1 cellular context compared by ENCODE assay signal in genomic region chr2:54626884-54627283, GRCh38.
TF ChIP-seq lines count a peak whose summit lies in the region.

No MANE protein-coding gene starts in this region.

TF ChIP-seq in HepG2, 621 proteins besides CTCF, POLR2A, EP300 and RAD21:
- TF ChIP-seq RFX5 (IDR thresholded peaks at IDR 0.05; ENCODE audit: low read depth, low read length) (peak; percentile 74), ZNF281 (CRISPR knock-in tag; IDR thresholded peaks at IDR 0.05; ENCODE audit: borderline replicate concordance) (no peak), JARID2 (CRISPR knock-in tag; IDR thresholded peaks at IDR 0.05; ENCODE audit: insufficient replicate concordance) (no peak), TARDBP (CRISPR knock-in tag; IDR thresholded peaks at IDR 0.05) (0 out of 2 replicates have a peak, but pooled peaks have one; percentile 26), BRF2 (CRISPR knock-in tag; IDR thresholded peaks at IDR 0.05) (0 out of 2 replicates have a peak, but pooled peaks have one; percentile 35)
